Comparison of ENCODE assay signal across 8 cellular contexts in genomic region chr1:150168960-150169565, GRCh38. TPM values are rescaled to one million over a fixed set of nuclear protein-coding genes. Genes with fewer than 3 reads are reported as not detected.
DNase-seq lines count a peak whose midpoint lies in the region; TF ChIP-seq lines count a peak whose summit lies in the region.

No MANE protein-coding gene starts in this region.

- H3K4me2 ChIP-seq in OCI-LY7 (ENCODE audit: low read length) (no peak overlapping the region), neuronal stem cell (ENCODE audit: insufficient read depth, low read length, poor library complexity, severe bottlenecking) (no peak overlapping the region)

- DNase-seq in AG08396 (ENCODE audit: low spot score) (peak; percentile 67), GM20000 (ENCODE audit: low spot score) (peak; percentile 70), OCI-LY7 (ENCODE audit: low spot score) (peak; percentile 68), esophagus muscularis mucosa (ENCODE audit: extremely low spot score) (no peak), neuronal stem cell (ENCODE audit: low spot score) (no peak), SKM-1 (lab: John Stamatoyannopoulos, UW; ENCODE audit: unreplicated experiment) (no peak)
- peak; percentile 60 for DNase-seq in activated T-cell treated with anti-CD3 and anti-CD28 coated beads, Interleukin-2, amount 50 U/mL, for 1 hour

- peaks cover 23% of the 10 kb centered on the region for H3K4me1 ChIP-seq in OCI-LY7 (ENCODE audit: insufficient read depth, low read length, poor library complexity, severe bottlenecking)
- H3K4me1 ChIP-seq in esophagus muscularis mucosa, result peaks cover 0 to 29% (median 24%) of the 10 kb centered on the region in 4 donors
- peaks cover 8 to 11% of the 10 kb centered on the region in 2 donors for H3K4me1 ChIP-seq in neuronal stem cell (ENCODE audit: control insufficient read depth in 2 of 2, insufficient read depth in 1 of 2, low read depth in 1 of 2, low read length in 2 of 2)

- CTCF ChIA-PET in OCI-LY7 (lab: Charles Lee; ENCODE audit: unreplicated experiment), result interaction anchor here (1.1 kb wide), 1 partner anchor 18 kb away, joined by 3 read pairs; no protein-coding TSS in a partner anchor

- H2AFZ ChIP-seq in OCI-LY7 (ENCODE audit: low read length) (no peak overlapping the region), neuronal stem cell (ENCODE audit: low read length) (no peak overlapping the region)

- H3K79me2 ChIP-seq in OCI-LY7 (ENCODE audit: insufficient read depth, low read depth, low read length), result no peaks in the 10 kb centered on the region

- H3K4me3 ChIP-seq in OCI-LY7 (ENCODE audit: low read depth, low read length, poor library complexity, severe bottlenecking) (no peak overlapping the region), esophagus muscularis mucosa (no peak overlapping the region), neuronal stem cell (ENCODE audit: low read length in 2 of 2) (no peak overlapping the region)

- no peak for TF ChIP-seq POLR2A in esophagus muscularis mucosa (IDR thresholded peaks at IDR 0.05; ENCODE audit: low read depth)

- no peak overlapping the region for H2BK120ac ChIP-seq in neuronal stem cell (ENCODE audit: low read depth, low read length)

- WGBS in esophagus muscularis mucosa, result 19% methylated on average over 6 of the region's 6 CpGs
- no CpG with 5 or more reads among the region's 6 CpGs for WGBS in neuronal stem cell (ENCODE audit: extremely low coverage in 2 of 2, insufficient read length in 2 of 2, insufficient replicate concordance in 1 of 2), 2 donors

- H3K23ac ChIP-seq in neuronal stem cell (ENCODE audit: low read depth, low read length, poor library complexity), result no peak overlapping the region

- no peaks in the 10 kb centered on the region for H3K9me3 ChIP-seq in OCI-LY7 (ENCODE audit: low read length)
- no peaks in the 10 kb centered on the region for H3K9me3 ChIP-seq in esophagus muscularis mucosa
- H3K9me3 ChIP-seq in neuronal stem cell (replicated peaks in 1 of 2; ENCODE audit: control insufficient read depth in 2 of 2, insufficient read depth in 1 of 2, low read depth in 1 of 2, low read length in 2 of 2), result no peaks in the 10 kb centered on the region

- H4K8ac ChIP-seq in neuronal stem cell (ENCODE audit: low read depth, low read length), result no peak overlapping the region

- H3K4me1 Mint-ChIP-seq in nephron, result peaks cover 25% of the 10 kb centered on the region

- no peaks in the 10 kb centered on the region for H3K27me3 Mint-ChIP-seq in nephron (ENCODE audit: low read depth)

- no peak overlapping the region for H3K14ac ChIP-seq in neuronal stem cell (ENCODE audit: low read length)

- H3K9ac ChIP-seq in neuronal stem cell (ENCODE audit: low read depth, low read length, poor library complexity), result no peak overlapping the region

- H2AK5ac ChIP-seq in neuronal stem cell (ENCODE audit: low read depth, low read length), result no peak overlapping the region

- H3K18ac ChIP-seq in neuronal stem cell (ENCODE audit: low read length), result no peak overlapping the region

- no peaks in the 10 kb centered on the region for H3K9me2 ChIP-seq in OCI-LY7 (ENCODE audit: insufficient read depth, low read length)

- no peak overlapping the region for H2BK5ac ChIP-seq in neuronal stem cell (ENCODE audit: low read length)

- TF ChIP-seq CTCF in GM20000 (IDR thresholded peaks at IDR 0.05; ENCODE audit: extremely low read depth, missing control alignments), result peak; percentile 79
- TF ChIP-seq CTCF in OCI-LY7 (conservative IDR thresholded peaks at IDR 0.05; ENCODE audit: low read length), result peak; percentile 90
- TF ChIP-seq CTCF in esophagus muscularis mucosa (IDR thresholded peaks at IDR 0.05), result peak; percentile 81 to 94 (median 89)
- TF ChIP-seq CTCF in nephron (IDR thresholded peaks at IDR 0.05; ENCODE audit: unreplicated experiment in 3 of 3), result peak; percentile 71 to 80 (median 73)

- no peaks in the 10 kb centered on the region for H3K79me1 ChIP-seq in neuronal stem cell (ENCODE audit: low read depth, low read length)

- no peaks in the 10 kb centered on the region for H3K27me3 ChIP-seq in esophagus muscularis mucosa
- H3K27me3 ChIP-seq in neuronal stem cell (ENCODE audit: control insufficient read depth in 3 of 3, insufficient read depth in 3 of 3, low read depth in 1 of 3, low read length in 3 of 3), result no peaks in the 10 kb centered on the region

- intact Hi-C loops in OCI-LY7 (cut with micrococcal nuclease; ENCODE audit: unreplicated experiment) (loop anchor here (1.0 to 10.0 kb wide), 3 partner anchors 117 to 284 kb away; a partner anchor contains a TSS), esophagus muscularis mucosa (cut with DNase I) (loop anchor here (5.0 kb wide), 2 partner anchors 97 to 207 kb away; no protein-coding TSS in a partner anchor)

- no peaks in the 10 kb centered on the region for H3K36me3 Mint-ChIP-seq in nephron (ENCODE audit: low read depth)

- no peaks in the 10 kb centered on the region for H4K20me1 ChIP-seq in OCI-LY7 (ENCODE audit: insufficient read depth, low read length)

- no peak overlapping the region for H3K4me3 Mint-ChIP-seq in nephron

- H2BK15ac ChIP-seq in neuronal stem cell (ENCODE audit: low read length), result no peak overlapping the region

- H3K9me3 Mint-ChIP-seq in nephron, result no peaks in the 10 kb centered on the region

- H2BK12ac ChIP-seq in neuronal stem cell (ENCODE audit: low read length), result no peak overlapping the region

- no peak overlapping the region for H3K27ac ChIP-seq in OCI-LY7 (ENCODE audit: low read depth, low read length, poor library complexity, severe bottlenecking)
- no peak overlapping the region for H3K27ac ChIP-seq in esophagus muscularis mucosa (replicated peaks in 1 of 4)
- H3K27ac ChIP-seq in neuronal stem cell (replicated peaks; ENCODE audit: low read length), result no peak overlapping the region

- no peak overlapping the region for H3K4ac ChIP-seq in neuronal stem cell (ENCODE audit: low read length)

- no peak overlapping the region for H3K27ac Mint-ChIP-seq in nephron

- no peaks in the 10 kb centered on the region for H3K36me3 ChIP-seq in OCI-LY7 (ENCODE audit: insufficient read depth, low read length)
- H3K36me3 ChIP-seq in esophagus muscularis mucosa, result no peaks in the 10 kb centered on the region
- no peaks in the 10 kb centered on the region for H3K36me3 ChIP-seq in neuronal stem cell (replicated peaks in 1 of 2; ENCODE audit: control insufficient read depth in 2 of 2, insufficient read depth in 2 of 2, low read length in 2 of 2)

- no TSS peak for BruUV-seq in OCI-LY7 (replicated peaks; lab: Mats Ljungman, UMichigan)

- no peak for TF ChIP-seq EP300 in esophagus muscularis mucosa (IDR thresholded peaks at IDR 0.05)

- POLR2A ChIA-PET in OCI-LY7 (lab: Charles Lee), result interaction anchor here (1.0 kb wide), 1 partner anchor 96 kb away, joined by 7 read pairs; no protein-coding TSS in a partner anchor

- H4K91ac ChIP-seq in neuronal stem cell (ENCODE audit: low read depth, low read length, poor library complexity), result no peak overlapping the region

RNA-seq across cellular contexts. Expression of gene PLEKHO1, which starts 19.3 kb away (rescaled TPM):
- total RNA-seq in OCI-LY7 (2014; rRNA removed; shearing (Covaris generic)), result 122 and 127 TPM in 2 replicates
- total RNA-seq in OCI-LY7 (2022) (75.5 and 82.4 TPM in 2 replicates), esophagus muscularis mucosa (100 to 1,000 TPM; 294 to 426 (median 337) TPM)
- polyA plus RNA-seq in neuronal stem cell (2013, experiment 1 of 2), result 66.9 TPM
- polyA plus RNA-seq in neuronal stem cell (2013, experiment 2 of 2), result 65.3 TPM

Comparison
In these comparisons a context has a peak if more than half of its experiments do, and no peak if none do; other contexts are left out.
1. DNase-seq: peak in AG08396 (single experiment), GM20000 (single experiment), OCI-LY7 (single experiment) and activated T-cell treated with anti-CD3 and anti-CD28 coated beads, Interleukin-2, amount 50 U/mL, for 1 hour (single experiment); none in esophagus muscularis mucosa (single experiment), neuronal stem cell (single experiment) and SKM-1 (single experiment).
2. Peak in every context shown above with its lines, with median percentiles within 50 percentile points of each other: CTCF ChIP-seq.